Comparison of ENCODE assay signal across 1 cellular context in the genomic region with DNA sequence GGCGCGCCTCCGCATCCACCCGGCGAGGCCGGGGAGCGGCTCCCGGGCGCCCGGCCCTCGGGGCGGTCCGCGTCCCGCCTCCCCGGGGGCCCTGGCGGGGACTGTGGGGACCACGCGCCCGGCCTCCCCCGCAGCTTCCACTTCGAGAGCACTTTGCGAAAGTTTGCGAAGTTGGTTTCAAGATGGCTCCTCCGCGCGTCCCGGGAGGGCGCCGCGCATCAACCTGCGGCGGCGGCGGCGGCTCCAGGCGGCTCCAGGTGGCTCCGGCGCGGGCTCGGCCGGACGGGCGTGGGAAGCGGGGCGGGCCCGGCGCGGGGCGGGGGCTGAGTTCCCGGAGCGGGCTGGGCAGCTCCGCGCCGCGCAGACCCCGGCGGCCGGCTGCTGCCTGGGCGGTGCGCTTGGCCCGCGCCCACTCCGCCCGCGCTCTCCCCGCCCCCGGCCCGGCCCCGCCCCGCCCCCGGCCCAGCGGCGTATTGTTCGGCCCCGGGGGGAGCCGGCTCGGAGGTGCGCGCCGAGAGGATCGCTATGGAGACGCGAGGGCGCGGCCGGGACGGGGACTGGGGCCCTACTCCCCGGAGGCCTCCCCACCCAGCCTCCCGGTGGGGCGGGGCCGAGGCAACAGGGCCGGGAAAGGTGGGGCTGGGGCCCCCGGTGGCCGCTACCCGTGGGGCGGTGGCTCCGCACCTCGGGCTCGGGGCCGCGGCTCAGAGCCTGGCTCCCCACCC.
TF ChIP-seq lines count a peak whose summit lies in the region.

A gene with protein sequence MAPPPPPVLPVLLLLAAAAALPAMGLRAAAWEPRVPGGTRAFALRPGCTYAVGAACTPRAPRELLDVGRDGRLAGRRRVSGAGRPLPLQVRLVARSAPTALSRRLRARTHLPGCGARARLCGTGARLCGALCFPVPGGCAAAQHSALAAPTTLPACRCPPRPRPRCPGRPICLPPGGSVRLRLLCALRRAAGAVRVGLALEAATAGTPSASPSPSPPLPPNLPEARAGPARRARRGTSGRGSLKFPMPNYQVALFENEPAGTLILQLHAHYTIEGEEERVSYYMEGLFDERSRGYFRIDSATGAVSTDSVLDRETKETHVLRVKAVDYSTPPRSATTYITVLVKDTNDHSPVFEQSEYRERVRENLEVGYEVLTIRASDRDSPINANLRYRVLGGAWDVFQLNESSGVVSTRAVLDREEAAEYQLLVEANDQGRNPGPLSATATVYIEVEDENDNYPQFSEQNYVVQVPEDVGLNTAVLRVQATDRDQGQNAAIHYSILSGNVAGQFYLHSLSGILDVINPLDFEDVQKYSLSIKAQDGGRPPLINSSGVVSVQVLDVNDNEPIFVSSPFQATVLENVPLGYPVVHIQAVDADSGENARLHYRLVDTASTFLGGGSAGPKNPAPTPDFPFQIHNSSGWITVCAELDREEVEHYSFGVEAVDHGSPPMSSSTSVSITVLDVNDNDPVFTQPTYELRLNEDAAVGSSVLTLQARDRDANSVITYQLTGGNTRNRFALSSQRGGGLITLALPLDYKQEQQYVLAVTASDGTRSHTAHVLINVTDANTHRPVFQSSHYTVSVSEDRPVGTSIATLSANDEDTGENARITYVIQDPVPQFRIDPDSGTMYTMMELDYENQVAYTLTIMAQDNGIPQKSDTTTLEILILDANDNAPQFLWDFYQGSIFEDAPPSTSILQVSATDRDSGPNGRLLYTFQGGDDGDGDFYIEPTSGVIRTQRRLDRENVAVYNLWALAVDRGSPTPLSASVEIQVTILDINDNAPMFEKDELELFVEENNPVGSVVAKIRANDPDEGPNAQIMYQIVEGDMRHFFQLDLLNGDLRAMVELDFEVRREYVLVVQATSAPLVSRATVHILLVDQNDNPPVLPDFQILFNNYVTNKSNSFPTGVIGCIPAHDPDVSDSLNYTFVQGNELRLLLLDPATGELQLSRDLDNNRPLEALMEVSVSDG (N-terminal part only) (minus strand): TSS at position 400 of the 725 bp plus-strand sequence. CDS start 450 bp downstream, outside the sequence.

TF ChIP-seq in endothelial cell of umbilical vein, 7 proteins besides CTCF, POLR2A, EP300 and RAD21 (continued from another document):
- TF ChIP-seq MAX (IDR thresholded peaks at IDR 0.05; ENCODE audit: insufficient read depth, insufficient read length): no peak
- no peak for TF ChIP-seq MYC (IDR thresholded peaks at IDR 0.05; ENCODE audit: low read depth, low read length)
TF ChIP-seq in endothelial cell of umbilical vein: peak in this region for 0.
